ENCODE assay signal across 8 cellular contexts in genomic region chr9:107465467-107466451, GRCh38. TPM values are rescaled to one million over a fixed set of nuclear protein-coding genes. Genes with fewer than 3 reads are reported as not detected.
A peak's percentile ranks its signal among the peaks of the same experiment; 100 is the strongest.
DNase-seq lines count a peak whose midpoint lies in the region; ATAC-seq and TF ChIP-seq lines count a peak whose summit lies in the region.

No MANE protein-coding gene starts in this region.

- peak overlapping the region; percentile 72 for H3K4me3 ChIP-seq in fibroblast of villous mesenchyme (ENCODE audit: low read depth, low read length)

- H3K27ac Mint-ChIP-seq in natural killer cell = no peak overlapping the region

- ATAC-seq in GM19023 (IDR thresholded peaks at IDR 0.05; ENCODE audit: unreplicated experiment) (peak; percentile 76), HG03457 (IDR thresholded peaks at IDR 0.05; ENCODE audit: unreplicated experiment) (peak; percentile 82), natural killer cell (peak; percentile 88 to 97 (median 91)), HG02623 (IDR thresholded peaks at IDR 0.05; ENCODE audit: unreplicated experiment) (no peak)

- peak overlapping the region; percentile 71 for H3K4me3 Mint-ChIP-seq in natural killer cell

- H3K4me1 Mint-ChIP-seq in natural killer cell = no peaks in the 10 kb centered on the region

- intact Hi-C loops in natural killer cell (cut with micrococcal nuclease) = loop anchor here (10.0 kb wide), 1 partner anchor 1489 kb away; no protein-coding TSS in a partner anchor

- H3K27me3 Mint-ChIP-seq in natural killer cell (ENCODE audit: low read depth in 2 of 2) = peaks cover 28 to 35% of the 10 kb centered on the region in 2 donors

- TF ChIP-seq CTCF in fibroblast of villous mesenchyme (IDR thresholded peaks at IDR 0.05; ENCODE audit: insufficient read depth, low read depth, low read length) (peak; percentile 80), natural killer cell (IDR thresholded peaks at IDR 0.05) (peak; percentile 63)

- H3K36me3 Mint-ChIP-seq in natural killer cell = no peaks in the 10 kb centered on the region

- DNase-seq in Ammon's horn (ENCODE audit: low spot score) (peak; percentile 38), fibroblast of villous mesenchyme (ENCODE audit: low read depth) (peak; percentile 73), natural killer cell (peak; percentile 22), GM19240 (ENCODE audit: insufficient read length, low spot score) (no peak)
- peak; percentile 22 for DNase-seq in activated T-cell treated with anti-CD3 and anti-CD28 coated beads, Interleukin-2, amount 50 U/mL, for 1 hour

- no peaks in the 10 kb centered on the region for H3K9me3 Mint-ChIP-seq in natural killer cell

RNA-seq across cellular contexts. Expression of gene KLF4, which starts 23.8 kb away (rescaled TPM):
- total RNA-seq in fibroblast of villous mesenchyme = 2.6 and 3.5 TPM in 2 replicates
- 100 to 1,000 TPM in 1 of 3 donors, 10 to 100 TPM in 2; 29.8 to 162 (median 29.8) TPM for total RNA-seq in natural killer cell
